1 cellular context compared by ENCODE assay signal in the genomic region with DNA sequence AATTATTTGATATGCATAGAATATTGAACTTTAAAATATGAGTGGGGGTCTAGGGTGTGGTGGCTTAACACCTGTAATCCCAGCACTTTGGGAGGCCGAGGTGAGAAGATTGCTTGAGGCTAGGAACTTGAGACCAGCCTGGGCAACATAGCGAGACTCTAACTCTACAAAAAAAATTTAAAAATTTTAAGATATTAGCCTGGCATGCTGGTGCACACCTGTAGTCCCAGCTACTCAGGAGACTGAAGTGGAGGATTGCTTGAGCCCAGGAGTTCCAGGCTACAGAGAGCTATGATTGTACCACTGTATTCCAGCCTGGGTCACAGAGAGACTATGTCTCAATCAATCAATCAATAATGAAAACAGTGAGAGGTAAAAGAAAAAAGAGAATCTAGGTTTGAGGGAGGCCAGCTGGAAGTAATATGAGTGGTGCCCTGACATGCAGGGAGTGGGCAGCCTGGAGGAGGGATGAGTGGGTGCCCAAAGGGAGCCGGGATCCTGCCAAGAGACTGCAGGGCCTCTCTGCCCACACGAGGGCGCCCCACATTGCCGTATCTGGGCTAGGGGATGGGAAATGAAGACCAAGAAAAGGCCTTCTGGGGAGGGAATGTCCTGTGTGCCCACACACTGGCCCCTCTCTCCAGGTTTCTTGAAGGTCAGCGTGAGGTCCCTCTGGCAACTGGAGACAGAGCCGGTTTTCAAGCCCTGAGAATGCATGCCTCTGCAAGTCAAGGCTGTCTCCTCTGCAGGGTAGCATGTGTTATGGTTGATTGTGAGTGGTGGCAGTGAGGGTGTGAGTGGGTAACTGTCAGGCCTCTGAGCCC.
TF ChIP-seq lines count a peak whose summit lies in the region.

No MANE protein-coding gene starts in this region.

TF ChIP-seq in K562, 482 proteins besides CTCF, POLR2A, EP300 and RAD21 (continued from another document and continues in another):
- TF ChIP-seq, protein P1, sequence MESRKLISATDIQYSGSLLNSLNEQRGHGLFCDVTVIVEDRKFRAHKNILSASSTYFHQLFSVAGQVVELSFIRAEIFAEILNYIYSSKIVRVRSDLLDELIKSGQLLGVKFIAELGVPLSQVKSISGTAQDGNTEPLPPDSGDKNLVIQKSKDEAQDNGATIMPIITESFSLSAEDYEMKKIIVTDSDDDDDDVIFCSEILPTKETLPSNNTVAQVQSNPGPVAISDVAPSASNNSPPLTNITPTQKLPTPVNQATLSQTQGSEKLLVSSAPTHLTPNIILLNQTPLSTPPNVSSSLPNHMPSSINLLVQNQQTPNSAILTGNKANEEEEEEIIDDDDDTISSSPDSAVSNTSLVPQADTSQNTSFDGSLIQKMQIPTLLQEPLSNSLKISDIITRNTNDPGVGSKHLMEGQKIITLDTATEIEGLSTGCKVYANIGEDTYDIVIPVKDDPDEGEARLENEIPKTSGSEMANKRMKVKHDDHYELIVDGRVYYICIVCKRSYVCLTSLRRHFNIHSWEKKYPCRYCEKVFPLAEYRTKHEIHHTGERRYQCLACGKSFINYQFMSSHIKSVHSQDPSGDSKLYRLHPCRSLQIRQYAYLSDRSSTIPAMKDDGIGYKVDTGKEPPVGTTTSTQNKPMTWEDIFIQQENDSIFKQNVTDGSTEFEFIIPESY (CRISPR knock-in tag; IDR thresholded peaks at IDR 0.05): 0 out of 2 replicates have a peak, but pooled peaks have one; percentile 23
- TF ChIP-seq TOE1 (IDR thresholded peaks at IDR 0.05; ENCODE audit: borderline replicate concordance) (peak; percentile 42; the same call in 1 of the 2 replicates), TOE1 (CRISPR knock-in tag; IDR thresholded peaks at IDR 0.05; ENCODE audit: borderline replicate concordance, low read depth) (no peak), CREB1 (IDR thresholded peaks at IDR 0.05) (no peak), CREB1 (CRISPR knock-in tag; IDR thresholded peaks at IDR 0.05) (no peak), ZNF586 (CRISPR knock-in tag; conservative IDR thresholded peaks at IDR 0.05) (no peak), ZNF146 (CRISPR knock-in tag; IDR thresholded peaks at IDR 0.05; ENCODE audit: unreplicated experiment) (no peak), CBFA2T3 (IDR thresholded peaks at IDR 0.05) (no peak), ZNF57 (CRISPR knock-in tag; IDR thresholded peaks at IDR 0.05) (0 out of 2 replicates have a peak, but pooled peaks have one; percentile 10), ZNF511 (CRISPR knock-in tag; IDR thresholded peaks at IDR 0.05) (no peak), ZNF589 (CRISPR knock-in tag; IDR thresholded peaks at IDR 0.05; ENCODE audit: low read depth) (no peak), TRIM24 (IDR thresholded peaks at IDR 0.05) (0 out of 4 replicates have a peak, but pooled peaks of 1 of the 2 experiments have one; percentile 13), TFAP4 (CRISPR knock-in tag; IDR thresholded peaks at IDR 0.05; ENCODE audit: borderline replicate concordance) (peak; percentile 56; the same call in 1 of the 2 replicates), TEAD1 (CRISPR knock-in tag; IDR thresholded peaks at IDR 0.05) (0 out of 4 replicates have a peak, but pooled peaks of 1 of the 2 experiments have one; percentile 20), ZBTB9 (CRISPR knock-in tag; IDR thresholded peaks at IDR 0.05) (0 out of 2 replicates have a peak, but pooled peaks have one; percentile 63), HIVEP1 (CRISPR knock-in tag; IDR thresholded peaks at IDR 0.05) (no peak), ZKSCAN8 (CRISPR knock-in tag; IDR thresholded peaks at IDR 0.05) (no peak), HDAC1 (IDR thresholded peaks at IDR 0.05) (0 out of 4 replicates have a peak, but pooled peaks of 1 of the 2 experiments have one; percentile 15), KLF16 (IDR thresholded peaks at IDR 0.05) (no peak), ZBTB17 (CRISPR knock-in tag; IDR thresholded peaks at IDR 0.05) (peak; percentile 46; the same call in 1 of the 2 replicates), CTBP1 (IDR thresholded peaks at IDR 0.05; ENCODE audit: borderline replicate concordance) (peak; percentile 77; the same call in 1 of the 2 replicates), SMARCA5 (IDR thresholded peaks at IDR 0.05) (no peak), U2AF1 (optimal IDR thresholded peaks at IDR 0.05; ENCODE audit: low read depth, low read length) (no peak), GTF2A2 (tag; IDR thresholded peaks at IDR 0.05) (no peak), SP1 (CRISPR knock-in tag; IDR thresholded peaks at IDR 0.05) (peak; percentile 54; the same call in 1 of the 2 replicates), JUND (IDR thresholded peaks at IDR 0.05; ENCODE audit: borderline replicate concordance, low read depth, low read length) (peak; percentile 44; the same call in 1 of the 2 replicates), JUND (tag; IDR thresholded peaks at IDR 0.05; ENCODE audit: borderline replicate concordance, low read depth, low read length) (peak; percentile 40; the same call in 2 of the 3 replicates), PHF20 (IDR thresholded peaks at IDR 0.05; ENCODE audit: partially characterized antibody) (no peak), ZNF445 (CRISPR knock-in tag; IDR thresholded peaks at IDR 0.05; ENCODE audit: low read depth) (no peak), EGR1 (conservative IDR thresholded peaks at IDR 0.05) (peak; percentile 57; the same call in 1 of the 2 replicates), BRF2 (IDR thresholded peaks at IDR 0.05; ENCODE audit: borderline replicate concordance, insufficient read depth, insufficient read length) (no peak), SREBF1 (IDR thresholded peaks at IDR 0.05; ENCODE audit: borderline replicate concordance, low read depth, low read length) (no peak), ZFX (CRISPR knock-in tag; IDR thresholded peaks at IDR 0.05) (peak; percentile 39; the same call in 1 of the 2 replicates), NEUROD1 (IDR thresholded peaks at IDR 0.05; ENCODE audit: borderline replicate concordance, low read depth, low read length, partially characterized antibody) (peak; percentile 27), ZNF140 (CRISPR knock-in tag; IDR thresholded peaks at IDR 0.05) (no peak), ZBED1 (IDR thresholded peaks at IDR 0.05) (no peak), FIP1L1 (IDR thresholded peaks at IDR 0.05; ENCODE audit: low read depth, low read length, poor library complexity, severe bottlenecking) (no peak), L3MBTL2 (IDR thresholded peaks at IDR 0.05) (peak; percentile 64), STAT5B (CRISPR knock-in tag; IDR thresholded peaks at IDR 0.05) (no peak), SMC3 (conservative IDR thresholded peaks at IDR 0.05; ENCODE audit: insufficient read depth, low read depth, low read length) (peak; percentile 94), SAFB2 (IDR thresholded peaks at IDR 0.05; ENCODE audit: borderline replicate concordance, low read depth, low read length, severe bottlenecking) (no peak), PHTF2 (CRISPR knock-in tag; IDR thresholded peaks at IDR 0.05) (no peak), PHF21A (IDR thresholded peaks at IDR 0.05; ENCODE audit: borderline replicate concordance, low read depth) (no peak), ZNF239 (CRISPR knock-in tag; IDR thresholded peaks at IDR 0.05) (no peak), MTA1 (IDR thresholded peaks at IDR 0.05; ENCODE audit: borderline replicate concordance) (0 out of 2 replicates have a peak, but pooled peaks have one; percentile 22), CSDE1 (IDR thresholded peaks at IDR 0.05) (no peak), ESRRA (IDR thresholded peaks at IDR 0.05; ENCODE audit: borderline replicate concordance, low read depth) (0 out of 2 replicates have a peak, but pooled peaks have one; percentile 27), MAZ (CRISPR knock-in tag; conservative IDR thresholded peaks at IDR 0.05 in 1 of 2, IDR thresholded peaks at IDR 0.05 in 1 of 2) (peak; percentile 42 to 72; a peak in 3 of 4 replicates), TCF3 (CRISPR knock-in tag; IDR thresholded peaks at IDR 0.05) (peak; percentile 8; the same call in 1 of the 2 replicates), PHB (CRISPR knock-in tag; IDR thresholded peaks at IDR 0.05) (no peak)
- TF ChIP-seq, protein P2, sequence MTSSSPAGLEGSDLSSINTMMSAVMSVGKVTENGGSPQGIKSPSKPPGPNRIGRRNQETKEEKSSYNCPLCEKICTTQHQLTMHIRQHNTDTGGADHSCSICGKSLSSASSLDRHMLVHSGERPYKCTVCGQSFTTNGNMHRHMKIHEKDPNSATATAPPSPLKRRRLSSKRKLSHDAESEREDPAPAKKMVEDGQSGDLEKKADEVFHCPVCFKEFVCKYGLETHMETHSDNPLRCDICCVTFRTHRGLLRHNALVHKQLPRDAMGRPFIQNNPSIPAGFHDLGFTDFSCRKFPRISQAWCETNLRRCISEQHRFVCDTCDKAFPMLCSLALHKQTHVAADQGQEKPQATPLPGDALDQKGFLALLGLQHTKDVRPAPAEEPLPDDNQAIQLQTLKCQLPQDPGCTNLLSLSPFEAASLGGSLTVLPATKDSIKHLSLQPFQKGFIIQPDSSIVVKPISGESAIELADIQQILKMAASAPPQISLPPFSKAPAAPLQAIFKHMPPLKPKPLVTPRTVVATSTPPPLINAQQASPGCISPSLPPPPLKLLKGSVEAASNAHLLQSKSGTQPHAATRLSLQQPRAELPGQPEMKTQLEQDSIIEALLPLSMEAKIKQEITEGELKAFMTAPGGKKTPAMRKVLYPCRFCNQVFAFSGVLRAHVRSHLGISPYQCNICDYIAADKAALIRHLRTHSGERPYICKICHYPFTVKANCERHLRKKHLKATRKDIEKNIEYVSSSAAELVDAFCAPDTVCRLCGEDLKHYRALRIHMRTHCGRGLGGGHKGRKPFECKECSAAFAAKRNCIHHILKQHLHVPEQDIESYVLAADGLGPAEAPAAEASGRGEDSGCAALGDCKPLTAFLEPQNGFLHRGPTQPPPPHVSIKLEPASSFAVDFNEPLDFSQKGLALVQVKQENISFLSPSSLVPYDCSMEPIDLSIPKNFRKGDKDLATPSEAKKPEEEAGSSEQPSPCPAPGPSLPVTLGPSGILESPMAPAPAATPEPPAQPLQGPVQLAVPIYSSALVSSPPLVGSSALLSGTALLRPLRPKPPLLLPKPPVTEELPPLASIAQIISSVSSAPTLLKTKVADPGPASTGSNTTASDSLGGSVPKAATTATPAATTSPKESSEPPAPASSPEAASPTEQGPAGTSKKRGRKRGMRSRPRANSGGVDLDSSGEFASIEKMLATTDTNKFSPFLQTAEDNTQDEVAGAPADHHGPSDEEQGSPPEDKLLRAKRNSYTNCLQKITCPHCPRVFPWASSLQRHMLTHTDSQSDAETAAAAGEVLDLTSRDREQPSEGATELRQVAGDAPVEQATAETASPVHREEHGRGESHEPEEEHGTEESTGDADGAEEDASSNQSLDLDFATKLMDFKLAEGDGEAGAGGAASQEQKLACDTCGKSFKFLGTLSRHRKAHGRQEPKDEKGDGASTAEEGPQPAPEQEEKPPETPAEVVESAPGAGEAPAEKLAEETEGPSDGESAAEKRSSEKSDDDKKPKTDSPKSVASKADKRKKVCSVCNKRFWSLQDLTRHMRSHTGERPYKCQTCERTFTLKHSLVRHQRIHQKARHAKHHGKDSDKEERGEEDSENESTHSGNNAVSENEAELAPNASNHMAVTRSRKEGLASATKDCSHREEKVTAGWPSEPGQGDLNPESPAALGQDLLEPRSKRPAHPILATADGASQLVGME (CRISPR knock-in tag; IDR thresholded peaks at IDR 0.05): no peak
- TF ChIP-seq, protein P3, sequence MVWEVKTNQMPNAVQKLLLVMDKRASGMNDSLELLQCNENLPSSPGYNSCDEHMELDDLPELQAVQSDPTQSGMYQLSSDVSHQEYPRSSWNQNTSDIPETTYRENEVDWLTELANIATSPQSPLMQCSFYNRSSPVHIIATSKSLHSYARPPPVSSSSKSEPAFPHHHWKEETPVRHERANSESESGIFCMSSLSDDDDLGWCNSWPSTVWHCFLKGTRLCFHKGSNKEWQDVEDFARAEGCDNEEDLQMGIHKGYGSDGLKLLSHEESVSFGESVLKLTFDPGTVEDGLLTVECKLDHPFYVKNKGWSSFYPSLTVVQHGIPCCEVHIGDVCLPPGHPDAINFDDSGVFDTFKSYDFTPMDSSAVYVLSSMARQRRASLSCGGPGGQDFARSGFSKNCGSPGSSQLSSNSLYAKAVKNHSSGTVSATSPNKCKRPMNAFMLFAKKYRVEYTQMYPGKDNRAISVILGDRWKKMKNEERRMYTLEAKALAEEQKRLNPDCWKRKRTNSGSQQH (CRISPR knock-in tag; IDR thresholded peaks at IDR 0.05): no peak
